Comparison of ENCODE assay signal across 8 cellular contexts in genomic region chr19:18364826-18365528, GRCh38. TPM values are rescaled to one million over a fixed set of nuclear protein-coding genes. Genes with fewer than 3 reads are reported as not detected.
DNase-seq lines count a peak whose midpoint lies in the region; ATAC-seq and TF ChIP-seq lines count a peak whose summit lies in the region.

No MANE protein-coding gene starts in this region.

- H3K4me1 Mint-ChIP-seq in CD4-positive, alpha-beta T cell (ENCODE audit: low read depth), result no peaks in the 10 kb centered on the region

- ATAC-seq in CD4-positive, alpha-beta T cell (ENCODE audit: poor library complexity), result no peak
- ATAC-seq in HG02970 (IDR thresholded peaks at IDR 0.05; ENCODE audit: low FRiP score, unreplicated experiment), result no peak

- no peak overlapping the region for H3K4me3 Mint-ChIP-seq in CD4-positive, alpha-beta T cell

- TF ChIP-seq CTCF in AG09309 (IDR thresholded peaks at IDR 0.05; ENCODE audit: control insufficient read depth, insufficient read depth, low read depth, low read length, missing control alignments) (no peak), HFF-Myc (IDR thresholded peaks at IDR 0.05; ENCODE audit: low read depth, low read length, missing control alignments) (no peak), dorsolateral prefrontal cortex (IDR thresholded peaks at IDR 0.05 in 54 of 56, conservative IDR thresholded peaks at IDR 0.05 in 2 of 56; ENCODE audit: low read depth in 1 of 56, partially characterized antibody in 56 of 56) (no peak), GM13976 (IDR thresholded peaks at IDR 0.05; ENCODE audit: borderline replicate concordance, control extremely low read depth, extremely low read depth, insufficient read depth, missing control alignments) (no peak)
- no peak for TF ChIP-seq CTCF in CD4-positive, alpha-beta T cell (IDR thresholded peaks at IDR 0.05)

- H3K36me3 Mint-ChIP-seq in CD4-positive, alpha-beta T cell (ENCODE audit: low read depth), result peaks cover 44% of the 10 kb centered on the region

- in situ Hi-C loops in GM13976 (cut with MboI; ENCODE audit: low sequenced_read_pairs, unreplicated experiment), result no loop called here

- no peaks in the 10 kb centered on the region for H3K27me3 ChIP-seq in dorsolateral prefrontal cortex
- H3K27me3 ChIP-seq in CD4-positive, alpha-beta T cell (ENCODE audit: control insufficient read depth, insufficient read depth, low read length), result no peaks in the 10 kb centered on the region

- no peaks in the 10 kb centered on the region for H3K9me3 Mint-ChIP-seq in CD4-positive, alpha-beta T cell

- H3K9me3 ChIP-seq in CD4-positive, alpha-beta T cell (ENCODE audit: control insufficient read depth, low read length), result no peaks in the 10 kb centered on the region

- POLR2A ChIA-PET in CD4-positive, alpha-beta T cell (lab: Charles Lee), result interaction anchor here (1.5 kb wide), 1 partner anchor 172 kb away, joined by 3 read pairs; the partner anchor contains the start of gene MPV17L2

- no peak overlapping the region for H3K27ac Mint-ChIP-seq in CD4-positive, alpha-beta T cell

- intact Hi-C loops in dorsolateral prefrontal cortex (cut with DNase I), result no loop called here
- intact Hi-C loops in CD4-positive, alpha-beta T cell (cut with DNase I, micrococcal nuclease), result no loop called here

- CTCF ChIA-PET in CD4-positive, alpha-beta T cell (lab: Charles Lee), result no interaction called here

- H3K27ac ChIP-seq in dorsolateral prefrontal cortex, result peak overlapping the region in 43 of 59 donors; percentile 0 to 83 (median 62)
- no peak overlapping the region for H3K27ac ChIP-seq in CD4-positive, alpha-beta T cell (ENCODE audit: low read depth, low read length)

- no peak overlapping the region for H3K4me3 ChIP-seq in AG09309 (ENCODE audit: control insufficient read depth, low read depth, low read length)
- H3K4me3 ChIP-seq in HFF-Myc (replicated peaks; ENCODE audit: low read depth, low read length), result no peak overlapping the region
- H3K4me3 ChIP-seq in dorsolateral prefrontal cortex, result no peak overlapping the region

- no peaks in the 10 kb centered on the region for H3K27me3 Mint-ChIP-seq in CD4-positive, alpha-beta T cell

- DNase-seq in AG09309 (ENCODE audit: low read depth) (peak; percentile 98), HFF-Myc (ENCODE audit: extremely low read depth, low read depth) (peak; percentile 100), dorsolateral prefrontal cortex (no peak), medulla oblongata (ENCODE audit: extremely low spot score) (peak; percentile 79), GM13976 (ENCODE audit: low spot score) (no peak)
- DNase-seq in CD4-positive, alpha-beta T cell, result no peak

TF ChIP-seq in PFSK-1, 5 proteins besides CTCF, POLR2A, EP300 and RAD21:
- TF ChIP-seq SIN3A (IDR thresholded peaks at IDR 0.05; ENCODE audit: borderline replicate concordance, insufficient read depth, low read length) (peak; percentile 45; the same call in 1 of the 2 replicates), FOXP2 (optimal IDR thresholded peaks at IDR 0.05; ENCODE audit: borderline replicate concordance, extremely low read depth, extremely low read length, insufficient read depth) (peak; percentile 28), REST (IDR thresholded peaks at IDR 0.05; ENCODE audit: insufficient read depth in 1 of 2, low read depth in 2 of 2, low read length in 2 of 2) (peak in 1 of 2 experiments; percentile 63; a peak in 1 of 4 replicates), TAF1 (IDR thresholded peaks at IDR 0.05; ENCODE audit: borderline replicate concordance, insufficient read depth, low read length) (0 out of 2 replicates have a peak, but pooled peaks have one; percentile 19), POLR2AphosphoS5 (IDR thresholded peaks at IDR 0.05; ENCODE audit: low read depth, low read length) (peak; percentile 57)

RNA-seq across cellular contexts. Expression of gene GDF15, which starts 21.0 kb away (rescaled TPM):
- 339 TPM for polyA plus RNA-seq in PFSK-1 (2012; ENCODE audit: insufficient read length, low read depth)
- 1 to 10 TPM in 56 of 120 experiments, under 1 TPM in 35, not detected in 29; 0.43 to 7.1 (median 1.2) TPM for total RNA-seq in dorsolateral prefrontal cortex
- total RNA-seq in CD4-positive, alpha-beta T cell, result not detected

RNA-seq across cellular contexts. Expression of gene PGPEP1, which starts 24.6 kb away (rescaled TPM):
- polyA plus RNA-seq in PFSK-1 (2012; ENCODE audit: insufficient read length, low read depth), result 10.6 TPM
- 10 to 100 TPM; 20.4 to 93.6 (median 37.7) TPM for total RNA-seq in dorsolateral prefrontal cortex
- total RNA-seq in CD4-positive, alpha-beta T cell, result 10 to 100 TPM; 24.4 to 25.9 TPM

RNA-seq across cellular contexts. Expression of gene LRRC25, which starts 32.4 kb away (rescaled TPM):
- not detected for polyA plus RNA-seq in PFSK-1 (2012; ENCODE audit: insufficient read length, low read depth)
- total RNA-seq in dorsolateral prefrontal cortex, result 10 to 100 TPM in 1 of 120 experiments, 1 to 10 TPM in 99, under 1 TPM in 19, not detected in 1; 0.44 to 11.8 (median 1.8) TPM
- total RNA-seq in CD4-positive, alpha-beta T cell, result under 1 TPM; 0.82 to 0.92 TPM

RNA-seq across cellular contexts. Expression of gene LSM4, which starts 42.1 kb away (rescaled TPM):
- polyA plus RNA-seq in PFSK-1 (2012; ENCODE audit: insufficient read length, low read depth), result 257 TPM
- total RNA-seq in dorsolateral prefrontal cortex, result 100 to 1,000 TPM in 6 of 120 experiments, 10 to 100 TPM in 114; 46.4 to 115 (median 74.8) TPM
- total RNA-seq in CD4-positive, alpha-beta T cell, result 10 to 100 TPM; 40.2 to 47.4 TPM

RNA-seq across cellular contexts. Expression of gene SSBP4, which starts 54.2 kb away (rescaled TPM):
- polyA plus RNA-seq in PFSK-1 (2012; ENCODE audit: insufficient read length, low read depth), result 167 TPM
- total RNA-seq in dorsolateral prefrontal cortex, result 100 to 1,000 TPM in 39 of 120 experiments, 10 to 100 TPM in 81; 42.5 to 168 (median 93.8) TPM
- total RNA-seq in CD4-positive, alpha-beta T cell, result 10 to 100 TPM; 44.0 to 50.9 TPM

Comparison
In these comparisons a context has a peak if more than half of its experiments do, and no peak if none do; other contexts are left out.
1. DNase-seq: peak in AG09309 (single experiment), HFF-Myc (single experiment) and medulla oblongata (single experiment); none in dorsolateral prefrontal cortex (0 of 10), CD4-positive, alpha-beta T cell (0 of 10) and GM13976 (single experiment).